17 cellular contexts compared by ENCODE assay signal in the genomic region with DNA sequence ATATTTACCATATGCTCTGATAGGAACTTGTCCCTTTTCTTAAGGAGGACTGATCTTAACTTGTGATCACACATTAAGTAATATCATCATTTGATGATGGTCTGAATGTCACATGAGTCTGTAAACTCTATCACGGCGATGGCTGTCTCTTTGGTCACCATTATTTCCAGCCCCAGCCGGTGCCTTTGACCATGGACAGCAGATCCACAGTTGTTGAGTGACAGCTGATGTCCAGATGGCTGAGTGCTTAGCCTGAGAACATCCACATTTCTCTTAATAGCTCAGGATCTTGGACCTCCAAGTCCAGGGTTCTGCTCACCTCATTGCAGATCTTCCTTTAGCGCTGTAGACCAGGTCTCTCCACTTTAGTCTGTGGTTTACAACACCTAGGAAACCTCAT.
A peak's percentile ranks its signal among the peaks of the same experiment; 100 is the strongest.
DNase-seq lines count a peak whose midpoint lies in the region; ATAC-seq and TF ChIP-seq lines count a peak whose summit lies in the region.
"Had no signal": no experiment of that assay in that cellular context is flagged by ENCODE, and none has a peak within 500 bp of the region (broad histone marks: within the 10 kb centered on the region; RNA-seq: fewer than 3 reads in every experiment).

No MANE protein-coding gene starts in this region.

- H3K27me3 ChIP-seq in WERI-Rb-1 (ENCODE audit: insufficient read depth, low read depth, severe bottlenecking) (no peaks in the 10 kb centered on the region), mesenchymal stem cell (ENCODE audit: control insufficient read depth in 1 of 2, insufficient read depth in 1 of 2, low read length in 2 of 2) (no peaks in the 10 kb centered on the region)

- no peak overlapping the region for H3K9ac ChIP-seq in mesenchymal stem cell (ENCODE audit: low read length)

- no peaks in the 10 kb centered on the region for H3K9me3 Mint-ChIP-seq in natural killer cell treated with Interleukin-12 subunit alpha and Interleukin-12 subunit beta and Interleukin-15 and Interleukin-18, amount 100 ng/mL, for 72 hours
- H3K9me3 Mint-ChIP-seq: GM23338, H9, HFFc6 had no signal

- no peak overlapping the region for H3K23ac ChIP-seq in mesenchymal stem cell (ENCODE audit: low read length in 2 of 2)

- no peak overlapping the region for H4K91ac ChIP-seq in mesenchymal stem cell (ENCODE audit: low read length)

- H3K18ac ChIP-seq in mesenchymal stem cell (ENCODE audit: low read depth in 1 of 2, low read length in 2 of 2) = no peak overlapping the region

- no peak overlapping the region for H3K27ac ChIP-seq in HEK293 (ENCODE audit: extremely low read depth, low read depth, low read length)
- H3K27ac ChIP-seq in WERI-Rb-1 = no peak overlapping the region
- no peak overlapping the region for H3K27ac ChIP-seq in mesenchymal stem cell (ENCODE audit: low read length, poor library complexity, severe bottlenecking)

- no peak overlapping the region for H3K14ac ChIP-seq in mesenchymal stem cell (ENCODE audit: low read length in 2 of 2)

- H3K36me3 ChIP-seq in HEK293 (ENCODE audit: control insufficient read depth in 2 of 2, insufficient read depth in 1 of 2, low read length in 2 of 2) (no peaks in the 10 kb centered on the region), WERI-Rb-1 (no peaks in the 10 kb centered on the region), mesenchymal stem cell (ENCODE audit: control insufficient read depth in 1 of 2, insufficient read depth in 2 of 2, low read depth in 1 of 2, low read length in 2 of 2) (no peaks in the 10 kb centered on the region)

- H3K4me2 ChIP-seq in mesenchymal stem cell (ENCODE audit: low read length, poor library complexity, severe bottlenecking) = no peak overlapping the region
- H3K4me2 ChIP-seq: GM23338 had no signal

- no peak overlapping the region for H2AFZ ChIP-seq in mesenchymal stem cell (ENCODE audit: low read depth, low read length)
- H2AFZ ChIP-seq: GM23338 had no signal

- no peak overlapping the region for H2BK120ac ChIP-seq in mesenchymal stem cell (ENCODE audit: low read depth, low read length)

- no peaks in the 10 kb centered on the region for H3K36me3 Mint-ChIP-seq in natural killer cell treated with Interleukin-12 subunit alpha and Interleukin-12 subunit beta and Interleukin-15 and Interleukin-18, amount 100 ng/mL, for 72 hours
- H3K36me3 Mint-ChIP-seq: CD4-positive, alpha-beta memory T cell had no signal

- no peak overlapping the region for H2BK15ac ChIP-seq in mesenchymal stem cell (ENCODE audit: low read depth, poor library complexity, severe bottlenecking)

- no peaks in the 10 kb centered on the region for H3K4me1 Mint-ChIP-seq in natural killer cell treated with Interleukin-12 subunit alpha and Interleukin-12 subunit beta and Interleukin-15 and Interleukin-18, amount 100 ng/mL, for 72 hours (ENCODE audit: low read depth in 2 of 2)
- H3K4me1 Mint-ChIP-seq: CD4-positive, alpha-beta memory T cell had no signal

- CTCF ChIA-PET in HEK293 (lab: Yijun Ruan, JAX) = interaction anchor here (1.1 kb wide), 1 partner anchor 9 kb away, joined by 4 read pairs; no protein-coding TSS in a partner anchor

- POLR2A ChIA-PET in HEK293 (lab: Yijun Ruan, JAX) = no interaction called here

- no peak overlapping the region for H2BK5ac ChIP-seq in mesenchymal stem cell (ENCODE audit: low read depth, low read length, poor library complexity, severe bottlenecking)

- H2BK12ac ChIP-seq in mesenchymal stem cell (ENCODE audit: low read length in 2 of 2) = no peak overlapping the region

- TF ChIP-seq CTCF in HEK293 (tag by site-specific recombination; IDR thresholded peaks at IDR 0.05) (no peak), WERI-Rb-1 (IDR thresholded peaks at IDR 0.05; ENCODE audit: low read depth, low read length) (no peak)

- H4K8ac ChIP-seq in mesenchymal stem cell (ENCODE audit: low read length) = no peak overlapping the region

- no peak overlapping the region for H3K27ac Mint-ChIP-seq in natural killer cell treated with Interleukin-12 subunit alpha and Interleukin-12 subunit beta and Interleukin-15 and Interleukin-18, amount 100 ng/mL, for 72 hours
- H3K27ac Mint-ChIP-seq: GM23338, HFFc6 had no signal

- peak overlapping the region; percentile 8 for H2AK5ac ChIP-seq in mesenchymal stem cell (ENCODE audit: low read length, severe bottlenecking)

- H3K27me3 Mint-ChIP-seq in natural killer cell treated with Interleukin-12 subunit alpha and Interleukin-12 subunit beta and Interleukin-15 and Interleukin-18, amount 100 ng/mL, for 72 hours = peaks cover 17 to 30% of the 10 kb centered on the region in 2 donors

- no peak for ATAC-seq in natural killer cell treated with Interleukin-12 subunit alpha and Interleukin-12 subunit beta and Interleukin-15 and Interleukin-18, amount 100 ng/mL, for 72 hours
- ATAC-seq: GM23338, HCT116 had no signal

- no peak overlapping the region for H3K4ac ChIP-seq in mesenchymal stem cell (ENCODE audit: low read depth in 1 of 2, low read length in 2 of 2)

- peaks cover 1% of the 10 kb centered on the region for H3K79me1 ChIP-seq in mesenchymal stem cell (replicated peaks; ENCODE audit: low read length, poor library complexity, severe bottlenecking)

- H3K4me1 ChIP-seq in HEK293 (ENCODE audit: control insufficient read depth, insufficient read depth, low read length) = no peaks in the 10 kb centered on the region
- peaks cover 6% of the 10 kb centered on the region for H3K4me1 ChIP-seq in mesenchymal stem cell (ENCODE audit: control insufficient read depth, insufficient read depth, low read depth, low read length)

- no peak overlapping the region for H3K4me3 Mint-ChIP-seq in natural killer cell treated with Interleukin-12 subunit alpha and Interleukin-12 subunit beta and Interleukin-15 and Interleukin-18, amount 100 ng/mL, for 72 hours
- H3K4me3 Mint-ChIP-seq: CD4-positive, alpha-beta memory T cell; GM23338; H9; HFFc6 had no signal

- H3K4me3 ChIP-seq in HEK293 (ENCODE audit: low read depth, low read length) (no peak overlapping the region), WERI-Rb-1 (ENCODE audit: low read depth, low read length) (no peak overlapping the region), mesenchymal stem cell (ENCODE audit: insufficient read depth in 1 of 2, low read depth in 1 of 2, low read length in 2 of 2) (no peak overlapping the region)
- H3K4me3 ChIP-seq: GM23338 had no signal

- H3K9me3 ChIP-seq in HEK293 (ENCODE audit: control insufficient read depth, insufficient read depth, low read depth, low read length) = no peaks in the 10 kb centered on the region
- no peaks in the 10 kb centered on the region for H3K9me3 ChIP-seq in WERI-Rb-1 (ENCODE audit: severe bottlenecking)
- H3K9me3 ChIP-seq in mesenchymal stem cell (ENCODE audit: control insufficient read depth, low read length) = no peaks in the 10 kb centered on the region

- DNase-seq in WERI-Rb-1 (peak; percentile 41), mesenchymal stem cell (no peak), cortex of kidney (lab: John Stamatoyannopoulos, UW) (no peak)
- no peak for DNase-seq in activated naive CD4-positive, alpha-beta T cell (lab: John Stamatoyannopoulos, UW)
- DNase-seq in natural killer cell treated with Interleukin-12 subunit alpha and Interleukin-12 subunit beta and Interleukin-15 and Interleukin-18, amount 100 ng/mL, for 72 hours (ENCODE audit: low spot score) = no peak
- DNase-seq: C1 segment of cervical spinal cord; Calu3; CD4-positive, alpha-beta memory T cell; COR-L47; DMS53; DMS79 treated with DMSO at 0.1 percent for 48 hours; GF-D8; H9; HFFc6 had no signal

- WGBS in mesenchymal stem cell = 97% methylated on average over 4 of the region's 4 CpGs

TF ChIP-seq in HEK293, 187 proteins besides CTCF, POLR2A, EP300 and RAD21 (continues in another document):
- TF ChIP-seq, protein P1, sequence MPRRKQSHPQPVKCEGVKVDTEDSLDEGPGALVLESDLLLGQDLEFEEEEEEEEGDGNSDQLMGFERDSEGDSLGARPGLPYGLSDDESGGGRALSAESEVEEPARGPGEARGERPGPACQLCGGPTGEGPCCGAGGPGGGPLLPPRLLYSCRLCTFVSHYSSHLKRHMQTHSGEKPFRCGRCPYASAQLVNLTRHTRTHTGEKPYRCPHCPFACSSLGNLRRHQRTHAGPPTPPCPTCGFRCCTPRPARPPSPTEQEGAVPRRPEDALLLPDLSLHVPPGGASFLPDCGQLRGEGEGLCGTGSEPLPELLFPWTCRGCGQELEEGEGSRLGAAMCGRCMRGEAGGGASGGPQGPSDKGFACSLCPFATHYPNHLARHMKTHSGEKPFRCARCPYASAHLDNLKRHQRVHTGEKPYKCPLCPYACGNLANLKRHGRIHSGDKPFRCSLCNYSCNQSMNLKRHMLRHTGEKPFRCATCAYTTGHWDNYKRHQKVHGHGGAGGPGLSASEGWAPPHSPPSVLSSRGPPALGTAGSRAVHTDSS (tag by site-specific recombination; IDR thresholded peaks at IDR 0.05) = no peak
- no peak for TF ChIP-seq SP3 (tag by site-specific recombination; IDR thresholded peaks at IDR 0.05)
- TF ChIP-seq, protein P2, sequence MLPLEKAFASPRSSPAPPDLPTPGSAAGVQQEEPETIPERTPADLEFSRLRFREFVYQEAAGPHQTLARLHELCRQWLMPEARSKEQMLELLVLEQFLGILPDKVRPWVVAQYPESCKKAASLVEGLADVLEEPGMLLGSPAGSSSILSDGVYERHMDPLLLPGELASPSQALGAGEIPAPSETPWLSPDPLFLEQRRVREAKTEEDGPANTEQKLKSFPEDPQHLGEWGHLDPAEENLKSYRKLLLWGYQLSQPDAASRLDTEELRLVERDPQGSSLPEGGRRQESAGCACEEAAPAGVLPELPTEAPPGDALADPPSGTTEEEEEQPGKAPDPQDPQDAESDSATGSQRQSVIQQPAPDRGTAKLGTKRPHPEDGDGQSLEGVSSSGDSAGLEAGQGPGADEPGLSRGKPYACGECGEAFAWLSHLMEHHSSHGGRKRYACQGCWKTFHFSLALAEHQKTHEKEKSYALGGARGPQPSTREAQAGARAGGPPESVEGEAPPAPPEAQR (tag by site-specific recombination; IDR thresholded peaks at IDR 0.05) = no peak
